Comparison of ENCODE assay signal across 9 cellular contexts in genomic region chr9:114988962-114989599, GRCh38. TPM values are rescaled to one million over a fixed set of nuclear protein-coding genes. Genes with fewer than 3 reads are reported as not detected.
DNase-seq lines count a peak whose midpoint lies in the region; ATAC-seq and TF ChIP-seq lines count a peak whose summit lies in the region.
"Had no signal": no experiment of that assay in that cellular context is flagged by ENCODE, and none has a peak within 500 bp of the region (broad histone marks: within the 10 kb centered on the region; RNA-seq: fewer than 3 reads in every experiment).

No MANE protein-coding gene starts in this region.

- TF ChIP-seq POLR2A in gastroesophageal sphincter (IDR thresholded peaks at IDR 0.05), result no peak

- H3K36me3 ChIP-seq in gastroesophageal sphincter, result no peaks in the 10 kb centered on the region

- H3K4me3 Mint-ChIP-seq in activated naive CD4-positive, alpha-beta T cell treated with anti-CD3 and anti-CD28 coated beads, Interleukin-2, amount 10 ng/mL, durations not matched to agents 7 days and 5 days, result peak overlapping the region; percentile 11
- H3K4me3 Mint-ChIP-seq in stimulated activated naive CD8-positive, alpha-beta T cell treated with anti-CD3 and anti-CD28 coated beads, Interleukin-15, amount 100 ng/mL, for 72 hours, result peak overlapping the region; percentile 66 to 78
- H3K4me3 Mint-ChIP-seq in mesothelial cell of epicardium, result no peak overlapping the region

- ATAC-seq in HG03565 (IDR thresholded peaks at IDR 0.05; ENCODE audit: unreplicated experiment), result peak; percentile 67
- peak; percentile 73 for ATAC-seq in stimulated activated naive CD8-positive, alpha-beta T cell treated with anti-CD3 and anti-CD28 coated beads, Interleukin-15, amount 100 ng/mL, for 72 hours
- no peak for ATAC-seq in GM21576 (IDR thresholded peaks at IDR 0.05; ENCODE audit: unreplicated experiment)
- no peak for ATAC-seq in gastroesophageal sphincter

- peaks cover 45% of the 10 kb centered on the region for H3K4me1 Mint-ChIP-seq in activated naive CD4-positive, alpha-beta T cell treated with anti-CD3 and anti-CD28 coated beads, Interleukin-2, amount 10 ng/mL, durations not matched to agents 7 days and 5 days
- peaks cover 72% of the 10 kb centered on the region for H3K4me1 Mint-ChIP-seq in stimulated activated naive CD8-positive, alpha-beta T cell treated with anti-CD3 and anti-CD28 coated beads, Interleukin-15, amount 100 ng/mL, for 72 hours
- peaks cover 3% of the 10 kb centered on the region for H3K4me1 Mint-ChIP-seq in mesothelial cell of epicardium

- no peaks in the 10 kb centered on the region for H3K9me3 Mint-ChIP-seq in activated naive CD4-positive, alpha-beta T cell treated with anti-CD3 and anti-CD28 coated beads, Interleukin-2, amount 10 ng/mL, durations not matched to agents 7 days and 5 days
- H3K9me3 Mint-ChIP-seq in stimulated activated naive CD8-positive, alpha-beta T cell treated with anti-CD3 and anti-CD28 coated beads, Interleukin-15, amount 100 ng/mL, for 72 hours, result no peaks in the 10 kb centered on the region
- no peaks in the 10 kb centered on the region for H3K9me3 Mint-ChIP-seq in mesothelial cell of epicardium

- no peak for TF ChIP-seq CTCF in gastroesophageal sphincter (IDR thresholded peaks at IDR 0.05)
- no peak for TF ChIP-seq CTCF in mesothelial cell of epicardium (IDR thresholded peaks at IDR 0.05; ENCODE audit: unreplicated experiment)

- no peaks in the 10 kb centered on the region for H3K27me3 ChIP-seq in gastroesophageal sphincter

- H3K4me3 ChIP-seq in gastroesophageal sphincter, result no peak overlapping the region

- H3K27ac Mint-ChIP-seq in activated naive CD4-positive, alpha-beta T cell treated with anti-CD3 and anti-CD28 coated beads, Interleukin-2, amount 10 ng/mL, durations not matched to agents 7 days and 5 days, result peak overlapping the region; percentile 89
- peak overlapping the region; percentile 1 to 98 for H3K27ac Mint-ChIP-seq in stimulated activated naive CD8-positive, alpha-beta T cell treated with anti-CD3 and anti-CD28 coated beads, Interleukin-15, amount 100 ng/mL, for 72 hours
- no peak overlapping the region for H3K27ac Mint-ChIP-seq in mesothelial cell of epicardium

- no peak overlapping the region for H3K27ac ChIP-seq in gastroesophageal sphincter

- peaks cover 2% of the 10 kb centered on the region for H3K27me3 Mint-ChIP-seq in activated naive CD4-positive, alpha-beta T cell treated with anti-CD3 and anti-CD28 coated beads, Interleukin-2, amount 10 ng/mL, durations not matched to agents 7 days and 5 days
- no peaks in the 10 kb centered on the region for H3K27me3 Mint-ChIP-seq in stimulated activated naive CD8-positive, alpha-beta T cell treated with anti-CD3 and anti-CD28 coated beads, Interleukin-15, amount 100 ng/mL, for 72 hours
- no peaks in the 10 kb centered on the region for H3K27me3 Mint-ChIP-seq in mesothelial cell of epicardium (ENCODE audit: low read depth)

- no peaks in the 10 kb centered on the region for H3K9me3 ChIP-seq in gastroesophageal sphincter

- WGBS in gastroesophageal sphincter (ENCODE audit: low coverage in 1 of 2), 2 donors, result 90 to 94% methylated on average over 6 to 7 of the region's 8 CpGs

- CTCF ChIA-PET in activated naive CD4-positive, alpha-beta T cell treated with anti-CD3 and anti-CD28 coated beads, Interleukin-2, amount 10 ng/mL, durations not matched to agents 7 days and 5 days (lab: Charles Lee), result interaction anchor here (0.6 to 1.8 kb wide), 11 partner anchors 8 to 307 kb away, joined by 3 to 12 read pairs (median 4); partner anchors contain the start of gene TEX48

- H3K36me3 Mint-ChIP-seq in activated naive CD4-positive, alpha-beta T cell treated with anti-CD3 and anti-CD28 coated beads, Interleukin-2, amount 10 ng/mL, durations not matched to agents 7 days and 5 days, result peaks cover 3% of the 10 kb centered on the region
- no peaks in the 10 kb centered on the region for H3K36me3 Mint-ChIP-seq in mesothelial cell of epicardium

- TF ChIP-seq EP300 in gastroesophageal sphincter (IDR thresholded peaks at IDR 0.05), result no peak

- peak; percentile 31 to 33 for DNase-seq in stimulated activated CD4-positive, alpha-beta T cell treated with anti-CD3 and anti-CD28 coated beads, Interleukin-15, amount 100 ng/mL, for 48 hours (ENCODE audit: low read depth in 2 of 2)
- DNase-seq in stimulated activated CD4-positive, alpha-beta T cell treated with anti-CD3 and anti-CD28 coated beads, Interleukin-12 subunit alpha, Interleukin-12 subunit beta, amount 100 ng/mL, for 4 hours, result no peak
- peak; percentile 26 for DNase-seq in activated naive CD4-positive, alpha-beta T cell treated with anti-CD3 and anti-CD28 coated beads, Interleukin-2, amount 10 ng/mL, durations not matched to agents 7 days and 5 days
- DNase-seq in stimulated activated naive CD8-positive, alpha-beta T cell treated with anti-CD3 and anti-CD28 coated beads, Interleukin-15, amount 100 ng/mL, for 72 hours, result peak; percentile 52 to 76
- no peak for DNase-seq in mesothelial cell of epicardium (ENCODE audit: low spot score in 2 of 2, unreplicated experiment in 2 of 2)
- DNase-seq: T-helper 9 cell had no signal

- H3K4me1 ChIP-seq in gastroesophageal sphincter, result no peaks in the 10 kb centered on the region

RNA-seq across cellular contexts. Expression of gene TNFSF8, which starts 58.7 kb away (rescaled TPM):
- total RNA-seq in gastroesophageal sphincter (1 to 10 TPM in 3 of 4 donors, under 1 TPM in 1; 0.54 to 3.9 (median 2.0) TPM), mesothelial cell of epicardium (not detected in 3 replicates)

Comparison
In these comparisons a context has a peak if more than half of its experiments do, and no peak if none do; other contexts are left out.
1. DNase-seq: peak in stimulated activated CD4-positive, alpha-beta T cell treated with anti-CD3 and anti-CD28 coated beads, Interleukin-15, amount 100 ng/mL, for 48 hours (2 of 2), activated naive CD4-positive, alpha-beta T cell treated with anti-CD3 and anti-CD28 coated beads, Interleukin-2, amount 10 ng/mL, durations not matched to agents 7 days and 5 days (single experiment) and stimulated activated naive CD8-positive, alpha-beta T cell treated with anti-CD3 and anti-CD28 coated beads, Interleukin-15, amount 100 ng/mL, for 72 hours (2 of 2); none in stimulated activated CD4-positive, alpha-beta T cell treated with anti-CD3 and anti-CD28 coated beads, Interleukin-12 subunit alpha, Interleukin-12 subunit beta, amount 100 ng/mL, for 4 hours (single experiment) and mesothelial cell of epicardium (0 of 2).
2. ATAC-seq: peak in HG03565 (single experiment) and stimulated activated naive CD8-positive, alpha-beta T cell treated with anti-CD3 and anti-CD28 coated beads, Interleukin-15, amount 100 ng/mL, for 72 hours (single experiment); none in GM21576 (single experiment) and gastroesophageal sphincter (single experiment).